Comparison of ENCODE assay signal across 20 cellular contexts in genomic region chr1:23667411-23667810, GRCh38.
"Had no signal": no experiment of that assay in that cellular context is flagged by ENCODE, and none has a peak within 500 bp of the region (broad histone marks: within the 10 kb centered on the region; RNA-seq: fewer than 3 reads in every experiment).

No MANE protein-coding gene starts in this region.

- H3K27ac ChIP-seq: body of pancreas, epithelial cell of prostate, gastroesophageal sphincter, heart left ventricle, thoracic aorta, WERI-Rb-1 had no signal

- DNase-seq: activated CD4-positive, alpha-beta T cell treated with anti-CD3 and anti-CD28 coated beads, Interleukin-2, amount 10 ng/mL, durations not matched to agents 7 days and 5 days; activated CD4-positive, CD25-positive, alpha-beta regulatory T cell treated with anti-CD3 and anti-CD28 coated beads, Interleukin-2, amount 50 U/mL, for 72 hours; activated CD8-positive, alpha-beta memory T cell treated with anti-CD3 and anti-CD28 coated beads, Interleukin-2, amount 10 ng/mL, durations not matched to agents 7 days and 5 days; activated CD8-positive, alpha-beta T cell treated with anti-CD3 and anti-CD28 coated beads for 36 hours; activated effector memory CD4-positive, alpha-beta T cell treated with anti-CD3 and anti-CD28 coated beads, Interleukin-2, amount 50 U/mL, for 16 hours; activated naive CD4-positive, alpha-beta T cell treated with anti-CD3 and anti-CD28 coated beads, Interleukin-2, amount 10 ng/mL, durations not matched to agents 7 days and 5 days; activated T-cell treated with anti-CD3 and anti-CD28 coated beads for 4 hours; body of pancreas; heart left ventricle; left ventricle myocardium superior; mammary epithelial cell; midbrain; retina; stimulated activated CD4-positive, alpha-beta T cell treated with anti-CD3 and anti-CD28 coated beads, Interleukin-4, amount 100 ng/mL, for 1 hour; stimulated activated naive CD4-positive, alpha-beta T cell; WERI-Rb-1 had no signal

- H3K4me1 ChIP-seq: body of pancreas, gastroesophageal sphincter, heart left ventricle had no signal

- H3K9me3 ChIP-seq: body of pancreas, gastroesophageal sphincter, heart left ventricle, thoracic aorta had no signal

- H3K4me3 ChIP-seq: body of pancreas, gastroesophageal sphincter, heart left ventricle, thoracic aorta had no signal

- H3K36me3 ChIP-seq: gastroesophageal sphincter, heart left ventricle, thoracic aorta, WERI-Rb-1 had no signal

- ATAC-seq: activated CD8-positive, alpha-beta memory T cell treated with anti-CD3 and anti-CD28 coated beads, Interleukin-2, amount 10 ng/mL, durations not matched to agents 7 days and 5 days; activated CD8-positive, alpha-beta T cell treated with anti-CD3 and anti-CD28 coated beads for 36 hours; body of pancreas; gastroesophageal sphincter; heart left ventricle; left ventricle myocardium superior; natural killer cell treated with Interleukin-12 subunit alpha and Interleukin-12 subunit beta and Interleukin-15 and Interleukin-18, amount 100 ng/mL, for 72 hours had no signal

- H3K27me3 ChIP-seq: body of pancreas, heart left ventricle had no signal
